Comparison of ENCODE assay signal across 9 cellular contexts in genomic region chr12:58424735-58425379, GRCh38.
DNase-seq lines count a peak whose midpoint lies in the region; ATAC-seq, FAIRE-seq and TF ChIP-seq lines count a peak whose summit lies in the region.
"Had no signal": no experiment of that assay in that cellular context is flagged by ENCODE, and none has a peak within 500 bp of the region (broad histone marks: within the 10 kb centered on the region; RNA-seq: fewer than 3 reads in every experiment).

No MANE protein-coding gene starts in this region.

- no peak for TF ChIP-seq CTCF in foreskin keratinocyte (conservative IDR thresholded peaks at IDR 0.05)
- no peak for TF ChIP-seq CTCF in D721Med (IDR thresholded peaks at IDR 0.05; ENCODE audit: insufficient read depth, missing control alignments)

- no peak overlapping the region for H3K4me3 ChIP-seq in CD4-positive, alpha-beta memory T cell (ENCODE audit: low read length in 2 of 2)

- POLR2A ChIA-PET in CD4-positive, alpha-beta memory T cell (lab: Charles Lee; ENCODE audit: partially characterized antibody), result no interaction called here

- H3K27ac Mint-ChIP-seq in CD4-positive, alpha-beta memory T cell, result no peak overlapping the region

- TF ChIP-seq RAD21 in Ishikawa (IDR thresholded peaks at IDR 0.05; ENCODE audit: low read depth), result no peak

- H3K4me1 ChIP-seq in CD4-positive, alpha-beta memory T cell (ENCODE audit: insufficient read depth, low read length), result peaks cover 19% of the 10 kb centered on the region
- H3K4me1 ChIP-seq in foreskin keratinocyte, result peaks cover 29% of the 10 kb centered on the region

- peak overlapping the region in 5 of 8 donors; percentile 9 to 43 (median 17) for H3K4me3 Mint-ChIP-seq in CD4-positive, alpha-beta memory T cell

- peaks cover 2 to 4% of the 10 kb centered on the region in 2 donors for H3K27me3 Mint-ChIP-seq in CD4-positive, alpha-beta memory T cell

- CTCF ChIA-PET in CD4-positive, alpha-beta memory T cell (lab: Charles Lee; ENCODE audit: partially characterized antibody), result interaction anchor here (1.2 to 1.4 kb wide), 4 partner anchors 8 to 78 kb away, joined by 3 to 4 read pairs (median 4); no protein-coding TSS in a partner anchor

- no peak overlapping the region for H3K27ac ChIP-seq in CD4-positive, alpha-beta memory T cell (ENCODE audit: low read depth, low read length)
- H3K27ac ChIP-seq in foreskin keratinocyte (peak overlapping the region; percentile 87), caudate nucleus (ENCODE audit: low read depth, low read length) (no peak overlapping the region)

- FAIRE-seq in D721Med (lab: Jason Lieb, UNC), result no peak

- peaks cover 0 to 2% (median 0%) of the 10 kb centered on the region in 8 donors for H3K9me3 Mint-ChIP-seq in CD4-positive, alpha-beta memory T cell

- ATAC-seq in GM21723 (IDR thresholded peaks at IDR 0.05; ENCODE audit: unreplicated experiment), result peak; percentile 44
- ATAC-seq in foreskin keratinocyte, result peak; percentile 2

- H3K27me3 ChIP-seq in CD4-positive, alpha-beta memory T cell (ENCODE audit: insufficient read depth, low read length), result no peaks in the 10 kb centered on the region
- H3K27me3 ChIP-seq in foreskin keratinocyte, result no peaks in the 10 kb centered on the region

- no peak for TF ChIP-seq EP300 in Ishikawa (IDR thresholded peaks at IDR 0.05; ENCODE audit: borderline replicate concordance)

- DNase-seq in CD4-positive, alpha-beta memory T cell, result no peak
- DNase-seq in foreskin keratinocyte (no peak), KBM-7 (no peak), caudate nucleus (lab: John Stamatoyannopoulos, UW) (no peak), D721Med (ENCODE audit: insufficient read length, low spot score) (no peak), NCI-H187 (lab: John Stamatoyannopoulos, UW) (no peak)
- DNase-seq: COR-L47 had no signal

- H3K4me1 Mint-ChIP-seq in CD4-positive, alpha-beta memory T cell, result peaks cover 5 to 33% (median 15%) of the 10 kb centered on the region in 4 donors

- in situ Hi-C loops in KBM-7 (cut with MboI; ENCODE audit: low pct_unique_long_range_greater_than_20kb, low sequenced_read_pairs), result no loop called here

- H3K36me3 ChIP-seq in CD4-positive, alpha-beta memory T cell (ENCODE audit: insufficient read depth, low read length), result no peaks in the 10 kb centered on the region

- H3K36me3 Mint-ChIP-seq in CD4-positive, alpha-beta memory T cell, result no peaks in the 10 kb centered on the region

- no peaks in the 10 kb centered on the region for H3K9me3 ChIP-seq in CD4-positive, alpha-beta memory T cell (ENCODE audit: control insufficient read depth in 1 of 2, low read length in 2 of 2)

- intact Hi-C loops in CD4-positive, alpha-beta memory T cell (cut with micrococcal nuclease), result no loop called here

TF ChIP-seq in Ishikawa, 13 proteins besides CTCF, POLR2A, EP300 and RAD21:
- TF ChIP-seq TAF1 (IDR thresholded peaks at IDR 0.05; ENCODE audit: low read depth), result no peak
- TF ChIP-seq CEBPB (IDR thresholded peaks at IDR 0.05), result peak; percentile 33; the same call in 1 of the 2 replicates
TF ChIP-seq in Ishikawa: peak in this region for 1.
